In genomic region chr16:30010817-30011504, GRCh38 we compare ENCODE assay signal across 8 cellular contexts. TPM values are rescaled to one million over a fixed set of nuclear protein-coding genes. Genes with fewer than 3 reads are reported as not detected.
DNase-seq lines count a peak whose midpoint lies in the region; ATAC-seq and TF ChIP-seq lines count a peak whose summit lies in the region.

Gene DOC2A (minus strand): TSS chr16:30011027. CDS start chr16:30010222, 805 bp downstream.

- DNase-seq in activated CD4-positive, alpha-beta T cell treated with anti-CD3 and anti-CD28 coated beads for 36 hours = peak; percentile 64
- no peak for DNase-seq in activated CD4-positive, alpha-beta T cell treated with anti-CD3 and anti-CD28 coated beads for 1 hour
- DNase-seq in PC-3 (no peak), natural killer cell (no peak)
- DNase-seq in central memory CD4-positive, alpha-beta T cell = peak; percentile 19

- no peaks in the 10 kb centered on the region for H4K20me1 ChIP-seq in PC-3 (ENCODE audit: low read length)

- no peaks in the 10 kb centered on the region for H3K9me2 ChIP-seq in PC-3 (replicated peaks; ENCODE audit: low read length)

- H2AFZ ChIP-seq in PC-3 (ENCODE audit: low read length) = peak within 1 kb of the TSS; percentile 57

- no peaks in the 10 kb centered on the region for H3K27me3 ChIP-seq in PC-3 (ENCODE audit: low read length)

- peak within 1 kb of the TSS; percentile 61 for H3K4me3 Mint-ChIP-seq in activated CD4-positive, alpha-beta T cell treated with anti-CD3 and anti-CD28 coated beads for 36 hours
- H3K4me3 Mint-ChIP-seq in natural killer cell = peak within 1 kb of the TSS; percentile 85

- peaks cover 9% of the 10 kb centered on the region for H3K4me1 Mint-ChIP-seq in activated CD4-positive, alpha-beta T cell treated with anti-CD3 and anti-CD28 coated beads for 36 hours
- peaks cover 5 to 17% of the 10 kb centered on the region in 2 donors for H3K4me1 Mint-ChIP-seq in natural killer cell

- H3K27ac Mint-ChIP-seq in activated CD4-positive, alpha-beta T cell treated with anti-CD3 and anti-CD28 coated beads for 36 hours = no peak within 1 kb of the TSS
- no peak within 1 kb of the TSS for H3K27ac Mint-ChIP-seq in natural killer cell

- POLR2A ChIA-PET in activated CD4-positive, alpha-beta T cell treated with anti-CD3 and anti-CD28 coated beads for 36 hours (lab: Charles Lee) = no interaction called here
- POLR2A ChIA-PET in PC-3 (lab: Charles Lee; ENCODE audit: unreplicated experiment) = no interaction called here

- H3K9me3 Mint-ChIP-seq in activated CD4-positive, alpha-beta T cell treated with anti-CD3 and anti-CD28 coated beads for 36 hours (ENCODE audit: low read depth) = no peaks in the 10 kb centered on the region
- no peaks in the 10 kb centered on the region for H3K9me3 Mint-ChIP-seq in natural killer cell

- peak within 1 kb of the TSS; percentile 78 for H3K4me2 ChIP-seq in PC-3 (ENCODE audit: low read length)

- no peaks in the 10 kb centered on the region for H3K9me3 ChIP-seq in PC-3 (ENCODE audit: low read length)

- H3K36me3 ChIP-seq in PC-3 (ENCODE audit: low read depth, low read length) = no peaks in the 10 kb centered on the region

- no peaks in the 10 kb centered on the region for H3F3A ChIP-seq in PC-3 (ENCODE audit: low read length, unreplicated experiment)

- no peaks in the 10 kb centered on the region for H3K79me2 ChIP-seq in PC-3 (ENCODE audit: low read length)

- peak within 1 kb of the TSS; percentile 59 for H3K4me3 ChIP-seq in PC-3 (ENCODE audit: low read length)

- no TSS peak for BruUV-seq in PC-3 (replicated peaks; lab: Mats Ljungman, UMichigan)

- TF ChIP-seq CTCF in PC-3 (conservative IDR thresholded peaks at IDR 0.05; ENCODE audit: low read depth, low read length) = no peak
- TF ChIP-seq CTCF in natural killer cell (IDR thresholded peaks at IDR 0.05) = no peak

- H3K36me3 Mint-ChIP-seq in activated CD4-positive, alpha-beta T cell treated with anti-CD3 and anti-CD28 coated beads for 36 hours (ENCODE audit: low read depth) = no peaks in the 10 kb centered on the region
- no peaks in the 10 kb centered on the region for H3K36me3 Mint-ChIP-seq in natural killer cell

- peaks cover 18% of the 10 kb centered on the region for H3K27me3 Mint-ChIP-seq in activated CD4-positive, alpha-beta T cell treated with anti-CD3 and anti-CD28 coated beads for 36 hours
- peaks cover 7 to 29% of the 10 kb centered on the region in 2 donors for H3K27me3 Mint-ChIP-seq in natural killer cell (ENCODE audit: low read depth in 2 of 2)

- H3K4me1 ChIP-seq in PC-3 (ENCODE audit: insufficient read depth, low read length) = no peaks in the 10 kb centered on the region

- intact Hi-C loops in activated CD4-positive, alpha-beta T cell treated with anti-CD3 and anti-CD28 coated beads for 36 hours (cut with DNase I, micrococcal nuclease) = no loop called here
- intact Hi-C loops in PC-3 (cut with micrococcal nuclease) (no loop called here), natural killer cell (cut with micrococcal nuclease) (no loop called here)

- no peak within 1 kb of the TSS for H3K9ac ChIP-seq in PC-3 (ENCODE audit: low read length)

- H3K27ac ChIP-seq in PC-3 (ENCODE audit: low read length) = no peak within 1 kb of the TSS

- CTCF ChIA-PET in activated CD4-positive, alpha-beta T cell treated with anti-CD3 and anti-CD28 coated beads for 36 hours (lab: Charles Lee) = no interaction called here
- CTCF ChIA-PET in PC-3 (lab: Charles Lee) = no interaction called here

- peak; percentile 74 for ATAC-seq in activated CD4-positive, alpha-beta T cell treated with anti-CD3 and anti-CD28 coated beads for 36 hours
- ATAC-seq in PC-3 (peak; percentile 65), natural killer cell (peak; percentile 59 to 91 (median 75)), GM18868 (IDR thresholded peaks at IDR 0.05; ENCODE audit: unreplicated experiment) (no peak), HG02884 (IDR thresholded peaks at IDR 0.05; ENCODE audit: unreplicated experiment) (no peak), GM19324 (IDR thresholded peaks at IDR 0.05; ENCODE audit: low FRiP score, unreplicated experiment) (no peak)

RNA-seq across cellular contexts. Expression of gene DOC2A, which starts in this region (rescaled TPM):
- total RNA-seq in activated CD4-positive, alpha-beta T cell treated with anti-CD3 and anti-CD28 coated beads for 36 hours = 1 to 10 TPM in 1 of 2 experiments, under 1 TPM in 1; 0.69 to 1.3 TPM
- total RNA-seq in PC-3 (2014; rRNA removed) = 4.6 and 5.2 TPM in 2 replicates
- total RNA-seq in natural killer cell = not detected

Comparison
In these comparisons a context has a peak if more than half of its experiments do, and no peak if none do; other contexts are left out.
1. DNase-seq: peak in activated CD4-positive, alpha-beta T cell treated with anti-CD3 and anti-CD28 coated beads for 36 hours (single experiment) and central memory CD4-positive, alpha-beta T cell (single experiment); none in activated CD4-positive, alpha-beta T cell treated with anti-CD3 and anti-CD28 coated beads for 1 hour (single experiment), PC-3 (single experiment) and natural killer cell (single experiment).
2. Peak in ATAC-seq in natural killer cell; RNA of the gene not detected or under 1 TPM.
3. ATAC-seq: peak in activated CD4-positive, alpha-beta T cell treated with anti-CD3 and anti-CD28 coated beads for 36 hours (single experiment) and PC-3 (single experiment); none in GM18868 (single experiment), HG02884 (single experiment) and GM19324 (single experiment).